1 cellular context compared by ENCODE assay signal in the genomic region with DNA sequence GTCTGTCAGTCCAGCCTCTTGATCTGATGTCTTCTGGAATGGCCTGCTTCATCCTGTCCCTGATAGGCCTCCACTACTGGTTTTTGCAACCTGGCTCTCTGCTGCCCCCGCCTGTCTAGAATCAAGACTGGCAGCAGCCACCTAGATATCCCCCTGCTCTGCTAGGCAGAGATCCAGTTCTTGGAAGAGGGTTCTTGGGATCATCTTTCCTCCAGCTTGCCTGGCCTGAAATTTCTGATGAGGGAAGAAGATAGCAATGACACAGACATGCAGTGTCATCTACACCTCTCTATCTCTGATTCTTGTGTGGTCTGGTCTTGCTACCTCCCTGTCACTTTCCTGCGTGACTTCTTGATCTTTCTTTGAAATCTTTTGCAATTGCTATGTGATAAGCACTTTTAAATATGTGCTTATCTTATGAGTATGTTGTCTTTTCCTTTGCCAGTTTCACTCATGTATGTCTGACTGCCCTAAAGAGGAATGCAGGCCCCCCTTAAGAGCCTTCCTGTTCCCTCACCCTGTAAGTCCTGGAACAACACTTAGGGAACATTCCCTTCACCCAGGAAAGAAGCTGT.
TF ChIP-seq lines count a peak whose summit lies in the region.

No MANE protein-coding gene starts in this region.

TF ChIP-seq in HepG2, 621 proteins besides CTCF, POLR2A, EP300 and RAD21 (continued from another document and continues in another):
- TF ChIP-seq HNF1A (IDR thresholded peaks at IDR 0.05; ENCODE audit: low read depth) (no peak), HNF1A (CRISPR knock-in tag; IDR thresholded peaks at IDR 0.05; ENCODE audit: borderline replicate concordance) (no peak), ARID2 (CRISPR knock-in tag; IDR thresholded peaks at IDR 0.05; ENCODE audit: borderline replicate concordance) (no peak), ZNF263 (CRISPR knock-in tag; IDR thresholded peaks at IDR 0.05) (peak; percentile 49; the same call in 1 of the 2 replicates), ZNF782 (CRISPR knock-in tag; IDR thresholded peaks at IDR 0.05; ENCODE audit: borderline replicate concordance) (no peak), FOSL2 (CRISPR knock-in tag; IDR thresholded peaks at IDR 0.05) (peak; percentile 27; the same call in 1 of the 2 replicates), NFE2L2 (IDR thresholded peaks at IDR 0.05; ENCODE audit: low read length) (no peak), FOXA3 (CRISPR knock-in tag; IDR thresholded peaks at IDR 0.05) (peak; percentile 41), KDM2A (CRISPR knock-in tag; IDR thresholded peaks at IDR 0.05; ENCODE audit: borderline replicate concordance, low read depth) (0 out of 2 replicates have a peak, but pooled peaks have one; percentile 41), ZNF709 (CRISPR knock-in tag; IDR thresholded peaks at IDR 0.05) (no peak), KDM5A (IDR thresholded peaks at IDR 0.05; ENCODE audit: borderline replicate concordance, low read length) (no peak), KLF6 (CRISPR knock-in tag; IDR thresholded peaks at IDR 0.05) (no peak), TFAP4 (IDR thresholded peaks at IDR 0.05; ENCODE audit: borderline replicate concordance, low read depth) (no peak), ZBTB7B (CRISPR knock-in tag; IDR thresholded peaks at IDR 0.05) (no peak), KLF16 (CRISPR knock-in tag; IDR thresholded peaks at IDR 0.05) (peak in 1 of 2 experiments; percentile 46; a peak in 1 of 4 replicates), HOXA5 (CRISPR knock-in tag; IDR thresholded peaks at IDR 0.05) (0 out of 2 replicates have a peak, but pooled peaks have one; percentile 49), ZNF331 (CRISPR knock-in tag; IDR thresholded peaks at IDR 0.05) (0 out of 2 replicates have a peak, but pooled peaks have one; percentile 23), ZNF605 (CRISPR knock-in tag; IDR thresholded peaks at IDR 0.05) (peak; percentile 52; the same call in 1 of the 2 replicates), MTF2 (CRISPR knock-in tag; IDR thresholded peaks at IDR 0.05; ENCODE audit: borderline replicate concordance) (no peak), CBFB (CRISPR knock-in tag; IDR thresholded peaks at IDR 0.05) (no peak), CEBPB (IDR thresholded peaks at IDR 0.05; ENCODE audit: borderline replicate concordance, low read depth, low read length) (0 out of 2 replicates have a peak, but pooled peaks have one; percentile 13), ZNF800 (CRISPR knock-in tag; IDR thresholded peaks at IDR 0.05) (0 out of 2 replicates have a peak, but pooled peaks have one; percentile 37), YEATS4 (CRISPR knock-in tag; IDR thresholded peaks at IDR 0.05; ENCODE audit: borderline replicate concordance) (no peak), PAWR (CRISPR knock-in tag; IDR thresholded peaks at IDR 0.05; ENCODE audit: borderline replicate concordance) (no peak), CBX5 (CRISPR knock-in tag; IDR thresholded peaks at IDR 0.05; ENCODE audit: borderline replicate concordance) (peak; percentile 24; the same call in 1 of the 2 replicates), EED (CRISPR knock-in tag; IDR thresholded peaks at IDR 0.05) (0 out of 2 replicates have a peak, but pooled peaks have one; percentile 29), ZSCAN21 (CRISPR knock-in tag; IDR thresholded peaks at IDR 0.05; ENCODE audit: borderline replicate concordance) (no peak), ZNF501 (CRISPR knock-in tag; IDR thresholded peaks at IDR 0.05) (peak; percentile 64; the same call in 1 of the 2 replicates), STAG1 (CRISPR knock-in tag; IDR thresholded peaks at IDR 0.05) (peak; percentile 92), ZNF614 (CRISPR knock-in tag; IDR thresholded peaks at IDR 0.05; ENCODE audit: borderline replicate concordance) (peak; percentile 56; the same call in 1 of the 2 replicates), PBX2 (CRISPR knock-in tag; IDR thresholded peaks at IDR 0.05) (peak; percentile 18; the same call in 1 of the 2 replicates), ADNP (CRISPR knock-in tag; IDR thresholded peaks at IDR 0.05) (no peak), PITX1 (CRISPR knock-in tag; IDR thresholded peaks at IDR 0.05) (no peak), HNF1B (CRISPR knock-in tag; IDR thresholded peaks at IDR 0.05) (0 out of 2 replicates have a peak, but pooled peaks have one; percentile 16), ZNF460 (CRISPR knock-in tag; IDR thresholded peaks at IDR 0.05; ENCODE audit: borderline replicate concordance) (no peak), ELF3 (CRISPR knock-in tag; IDR thresholded peaks at IDR 0.05) (0 out of 2 replicates have a peak, but pooled peaks have one; percentile 28), SMAD3 (CRISPR knock-in tag; IDR thresholded peaks at IDR 0.05) (0 out of 2 replicates have a peak, but pooled peaks have one; percentile 23)
- TF ChIP-seq, protein P1, sequence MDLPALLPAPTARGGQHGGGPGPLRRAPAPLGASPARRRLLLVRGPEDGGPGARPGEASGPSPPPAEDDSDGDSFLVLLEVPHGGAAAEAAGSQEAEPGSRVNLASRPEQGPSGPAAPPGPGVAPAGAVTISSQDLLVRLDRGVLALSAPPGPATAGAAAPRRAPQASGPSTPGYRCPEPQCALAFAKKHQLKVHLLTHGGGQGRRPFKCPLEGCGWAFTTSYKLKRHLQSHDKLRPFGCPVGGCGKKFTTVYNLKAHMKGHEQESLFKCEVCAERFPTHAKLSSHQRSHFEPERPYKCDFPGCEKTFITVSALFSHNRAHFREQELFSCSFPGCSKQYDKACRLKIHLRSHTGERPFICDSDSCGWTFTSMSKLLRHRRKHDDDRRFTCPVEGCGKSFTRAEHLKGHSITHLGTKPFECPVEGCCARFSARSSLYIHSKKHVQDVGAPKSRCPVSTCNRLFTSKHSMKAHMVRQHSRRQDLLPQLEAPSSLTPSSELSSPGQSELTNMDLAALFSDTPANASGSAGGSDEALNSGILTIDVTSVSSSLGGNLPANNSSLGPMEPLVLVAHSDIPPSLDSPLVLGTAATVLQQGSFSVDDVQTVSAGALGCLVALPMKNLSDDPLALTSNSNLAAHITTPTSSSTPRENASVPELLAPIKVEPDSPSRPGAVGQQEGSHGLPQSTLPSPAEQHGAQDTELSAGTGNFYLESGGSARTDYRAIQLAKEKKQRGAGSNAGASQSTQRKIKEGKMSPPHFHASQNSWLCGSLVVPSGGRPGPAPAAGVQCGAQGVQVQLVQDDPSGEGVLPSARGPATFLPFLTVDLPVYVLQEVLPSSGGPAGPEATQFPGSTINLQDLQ (CRISPR knock-in tag; IDR thresholded peaks at IDR 0.05): no peak
- TF ChIP-seq, protein P2, sequence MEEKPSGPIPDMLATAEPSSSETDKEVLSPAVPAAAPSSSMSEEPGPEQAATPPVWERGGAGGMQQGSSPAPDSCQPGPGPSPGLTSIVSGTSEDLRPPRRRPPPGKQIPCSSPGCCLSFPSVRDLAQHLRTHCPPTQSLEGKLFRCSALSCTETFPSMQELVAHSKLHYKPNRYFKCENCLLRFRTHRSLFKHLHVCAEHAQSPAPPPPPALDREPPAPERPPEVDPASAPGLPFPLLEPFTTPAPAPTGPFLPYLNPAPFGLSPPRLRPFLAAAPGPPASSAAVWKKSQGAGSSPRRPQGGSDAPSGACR (CRISPR knock-in tag; IDR thresholded peaks at IDR 0.05): peak; percentile 69; the same call in 1 of the 2 replicates
- TF ChIP-seq, protein P3, sequence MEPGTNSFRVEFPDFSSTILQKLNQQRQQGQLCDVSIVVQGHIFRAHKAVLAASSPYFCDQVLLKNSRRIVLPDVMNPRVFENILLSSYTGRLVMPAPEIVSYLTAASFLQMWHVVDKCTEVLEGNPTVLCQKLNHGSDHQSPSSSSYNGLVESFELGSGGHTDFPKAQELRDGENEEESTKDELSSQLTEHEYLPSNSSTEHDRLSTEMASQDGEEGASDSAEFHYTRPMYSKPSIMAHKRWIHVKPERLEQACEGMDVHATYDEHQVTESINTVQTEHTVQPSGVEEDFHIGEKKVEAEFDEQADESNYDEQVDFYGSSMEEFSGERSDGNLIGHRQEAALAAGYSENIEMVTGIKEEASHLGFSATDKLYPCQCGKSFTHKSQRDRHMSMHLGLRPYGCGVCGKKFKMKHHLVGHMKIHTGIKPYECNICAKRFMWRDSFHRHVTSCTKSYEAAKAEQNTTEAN (CRISPR knock-in tag; conservative IDR thresholded peaks at IDR 0.05): 0 out of 2 replicates have a peak, but pooled peaks have one; percentile 23
- TF ChIP-seq, protein P4, sequence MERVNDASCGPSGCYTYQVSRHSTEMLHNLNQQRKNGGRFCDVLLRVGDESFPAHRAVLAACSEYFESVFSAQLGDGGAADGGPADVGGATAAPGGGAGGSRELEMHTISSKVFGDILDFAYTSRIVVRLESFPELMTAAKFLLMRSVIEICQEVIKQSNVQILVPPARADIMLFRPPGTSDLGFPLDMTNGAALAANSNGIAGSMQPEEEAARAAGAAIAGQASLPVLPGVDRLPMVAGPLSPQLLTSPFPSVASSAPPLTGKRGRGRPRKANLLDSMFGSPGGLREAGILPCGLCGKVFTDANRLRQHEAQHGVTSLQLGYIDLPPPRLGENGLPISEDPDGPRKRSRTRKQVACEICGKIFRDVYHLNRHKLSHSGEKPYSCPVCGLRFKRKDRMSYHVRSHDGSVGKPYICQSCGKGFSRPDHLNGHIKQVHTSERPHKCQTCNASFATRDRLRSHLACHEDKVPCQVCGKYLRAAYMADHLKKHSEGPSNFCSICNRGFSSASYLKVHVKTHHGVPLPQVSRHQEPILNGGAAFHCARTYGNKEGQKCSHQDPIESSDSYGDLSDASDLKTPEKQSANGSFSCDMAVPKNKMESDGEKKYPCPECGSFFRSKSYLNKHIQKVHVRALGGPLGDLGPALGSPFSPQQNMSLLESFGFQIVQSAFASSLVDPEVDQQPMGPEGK (CRISPR knock-in tag; IDR thresholded peaks at IDR 0.05): peak; percentile 19; the same call in 1 of the 2 replicates
